8 cellular contexts compared by ENCODE assay signal in the genomic region with DNA sequence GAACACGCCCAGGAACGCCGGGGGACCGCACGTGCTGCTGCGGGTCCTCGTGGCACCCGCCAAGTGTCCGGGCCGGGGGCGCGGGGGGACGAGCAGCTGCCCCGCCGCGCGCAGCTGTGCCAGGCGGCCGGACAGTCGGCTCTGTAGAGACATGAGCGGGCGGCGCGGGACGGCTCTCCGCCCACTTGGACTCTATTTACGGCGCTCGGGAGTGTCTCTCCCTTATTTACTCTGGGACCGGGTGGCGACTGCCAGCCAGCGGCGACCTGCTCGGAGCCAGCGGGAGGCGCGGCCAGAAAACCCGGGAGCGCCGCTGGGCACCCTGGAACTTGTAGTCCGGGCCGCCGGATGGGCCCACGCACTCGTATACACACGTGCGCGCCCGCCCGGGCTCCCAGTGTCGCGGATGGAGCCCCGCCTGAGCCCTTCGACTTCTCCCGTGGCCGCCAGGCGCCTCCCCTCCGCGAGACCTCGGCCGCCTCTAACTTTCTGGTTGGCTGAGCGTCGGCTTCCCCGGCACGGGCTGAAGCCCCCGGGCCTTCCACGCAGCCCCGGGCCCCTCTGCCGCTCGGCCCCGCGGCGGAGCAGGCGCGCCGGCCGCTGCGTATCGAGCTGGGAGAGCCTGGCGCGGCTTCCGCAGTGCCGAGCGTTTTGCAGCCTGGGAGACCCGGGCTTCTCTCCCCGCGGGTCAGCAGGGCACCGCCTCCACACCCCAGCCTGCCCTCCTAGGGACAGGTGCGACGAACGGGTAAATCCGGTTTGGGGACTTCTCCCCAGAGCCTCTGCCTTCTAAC. TPM values are rescaled to one million over a fixed set of nuclear protein-coding genes. Genes with fewer than 3 reads are reported as not detected.
DNase-seq lines count a peak whose midpoint lies in the region; ATAC-seq and TF ChIP-seq lines count a peak whose summit lies in the region.

A gene with protein sequence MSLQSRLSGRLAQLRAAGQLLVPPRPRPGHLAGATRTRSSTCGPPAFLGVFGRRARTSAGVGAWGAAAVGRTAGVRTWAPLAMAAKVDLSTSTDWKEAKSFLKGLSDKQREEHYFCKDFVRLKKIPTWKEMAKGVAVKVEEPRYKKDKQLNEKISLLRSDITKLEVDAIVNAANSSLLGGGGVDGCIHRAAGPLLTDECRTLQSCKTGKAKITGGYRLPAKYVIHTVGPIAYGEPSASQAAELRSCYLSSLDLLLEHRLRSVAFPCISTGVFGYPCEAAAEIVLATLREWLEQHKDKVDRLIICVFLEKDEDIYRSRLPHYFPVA (minus strand): TSS at position 272 of the 794 bp plus-strand sequence. CDS start 119 bp downstream, at position 153.

- H3K27ac ChIP-seq in MM.1S (ENCODE audit: low read length) (peak within 1 kb of the TSS; percentile 51; the same call in 1 of the 2 replicates), testis (peak within 1 kb of the TSS; percentile 56 to 71)

- H3K4me2 ChIP-seq in MM.1S (ENCODE audit: low read depth, low read length): peak within 1 kb of the TSS; percentile 83

- no peaks in the 10 kb centered on the region for H3K9me2 ChIP-seq in MM.1S (replicated peaks; ENCODE audit: insufficient read depth, low read length)

- peaks cover 4% of the 10 kb centered on the region for H3F3A ChIP-seq in MM.1S (ENCODE audit: insufficient read depth, low read length)

- peak; percentile 89 for ATAC-seq in omental fat pad (ENCODE audit: low FRiP score)

- TF ChIP-seq POLR2A in testis (IDR thresholded peaks at IDR 0.05): no peak

- H3K4me3 ChIP-seq in H7 (ENCODE audit: insufficient read depth, low read depth, low read length): peak within 1 kb of the TSS; percentile 68
- H3K4me3 ChIP-seq in MM.1S (ENCODE audit: low read length): peak within 1 kb of the TSS; percentile 74
- H3K4me3 ChIP-seq in testis: peak within 1 kb of the TSS; percentile 67 to 71

- intact Hi-C loops in testis (cut with DNase I; ENCODE audit: low total_unique reads): no loop called here

- H2AFZ ChIP-seq in MM.1S (ENCODE audit: low read length): peak within 1 kb of the TSS; percentile 88

- H3K27me3 ChIP-seq in H7 (ENCODE audit: control insufficient read depth, insufficient read depth, low read length) (peaks cover 8% of the 10 kb centered on the region; the same call in 1 of the 2 replicates), MM.1S (replicated peaks; ENCODE audit: insufficient read depth, low read length) (no peaks in the 10 kb centered on the region), testis (no peaks in the 10 kb centered on the region)

- H3K9me3 ChIP-seq in MM.1S (replicated peaks; ENCODE audit: insufficient read depth, low read length) (no peaks in the 10 kb centered on the region), testis (no peaks in the 10 kb centered on the region)

- H3K9ac ChIP-seq in MM.1S (ENCODE audit: low read length): peak within 1 kb of the TSS; percentile 75

- H3K4me1 ChIP-seq in MM.1S (ENCODE audit: low read length): 0 out of 2 replicates have a peak, but pooled peaks cover 4% of the 10 kb centered on the region
- peaks cover 9% of the 10 kb centered on the region for H3K4me1 ChIP-seq in testis

- H3K36me3 ChIP-seq in H7 (replicated peaks; ENCODE audit: control insufficient read depth, insufficient read depth, low read length): no peaks in the 10 kb centered on the region
- H3K36me3 ChIP-seq in MM.1S (replicated peaks; ENCODE audit: insufficient read depth, low read length): no peaks in the 10 kb centered on the region
- no peaks in the 10 kb centered on the region for H3K36me3 ChIP-seq in testis (ENCODE audit: low read depth, missing control alignments)

- 0 to 1% methylated on average over 18 to 77 of the region's 92 CpGs for WGBS in testis, 2 donors

- no peaks in the 10 kb centered on the region for H4K20me1 ChIP-seq in MM.1S (ENCODE audit: insufficient read depth, low read length)

- TF ChIP-seq CTCF in MM.1S (IDR thresholded peaks at IDR 0.05; ENCODE audit: low read length) (no peak), omental fat pad (IDR thresholded peaks at IDR 0.05) (no peak), testis (IDR thresholded peaks at IDR 0.05) (no peak)

- DNase-seq in DMS79 treated with DMSO at 0.1 percent for 48 hours (lab: John Stamatoyannopoulos, UW): peak; percentile 78
- peak; percentile 92 for DNase-seq in H7
- DNase-seq in MM.1S: peak; percentile 88
- peak; percentile 90 for DNase-seq in SK-N-DZ (ENCODE audit: low spot score)
- DNase-seq in activated naive CD4-positive, alpha-beta T cell treated with anti-CD3 and anti-CD28 coated beads, Interleukin-2, amount 50 U/mL, for 16 hours: peak; percentile 87
- no peak for DNase-seq in glomerular endothelial cell (ENCODE audit: extremely low read depth, low read depth, low spot score)
- DNase-seq in omental fat pad (ENCODE audit: low spot score): peak; percentile 64
- DNase-seq in testis: peak; percentile 86

- H3K79me2 ChIP-seq in MM.1S (ENCODE audit: low read length): peaks cover 15% of the 10 kb centered on the region

RNA-seq across cellular contexts. Expression of the gene that starts here (rescaled TPM):
- 30.9 and 52.9 TPM in 2 replicates for total RNA-seq in H7 (2014; rRNA removed; shearing (Covaris generic))
- polyA plus RNA-seq in SK-N-DZ (2014; cell fraction: cytosol; rRNA removed): 94.8 and 105 TPM in 2 replicates
- 242 and 318 TPM in 2 replicates for polyA plus RNA-seq in SK-N-DZ (2014; cell fraction: nucleus; rRNA removed)
- total RNA-seq in glomerular endothelial cell (22.1 and 26.0 TPM in 2 replicates), omental fat pad (10 to 100 TPM; 13.8 to 40.9 (median 26.2) TPM), testis (10 to 100 TPM; 13.3 to 15.3 TPM)
- 14.1 TPM for polyA plus RNA-seq in testis (ENCODE audit: insufficient read depth, low read depth, low replicate concordance)
